1 cellular context compared by ENCODE assay signal in genomic region chr16:10559792-10560191, GRCh38. TPM values are rescaled to one million over a fixed set of nuclear protein-coding genes. Genes with fewer than 3 reads are reported as not detected.
"Had no signal": no experiment of that assay in that cellular context is flagged by ENCODE, and none has a peak within 500 bp of the region (broad histone marks: within the 10 kb centered on the region; RNA-seq: fewer than 3 reads in every experiment).

No MANE protein-coding gene starts in this region.

RNA-seq across cellular contexts. Expression of gene EMP2, which starts 20.6 kb away (rescaled TPM):
- total RNA-seq: activated CD4-positive, alpha-beta T cell treated with anti-CD3 and anti-CD28 coated beads for 36 hours had no signal
